Comparison of ENCODE assay signal across 14 cellular contexts in genomic region chr2:95342556-95343320, GRCh38. TPM values are rescaled to one million over a fixed set of nuclear protein-coding genes. Genes with fewer than 3 reads are reported as not detected.
"Had no signal": no experiment of that assay in that cellular context is flagged by ENCODE, and none has a peak within 500 bp of the region (broad histone marks: within the 10 kb centered on the region; RNA-seq: fewer than 3 reads in every experiment).

No MANE protein-coding gene starts in this region.

- H3K27ac ChIP-seq: gastroesophageal sphincter, hepatocyte, ovary, skin epidermis, stomach had no signal

- H3K9me3 ChIP-seq: gastroesophageal sphincter, ovary, stomach had no signal

- H3K27me3 ChIP-seq: ovary had no signal

- ATAC-seq: activated CD4-positive, CD25-positive, alpha-beta regulatory T cell treated with anti-CD3 and anti-CD28 coated beads, Interleukin-2, amount 50 U/mL, for 24 hours; activated T-cell treated with anti-CD3 and anti-CD28 coated beads, Interleukin-2, amount 50 U/mL, for 4 hours; effector memory CD8-positive, alpha-beta T cell; gastroesophageal sphincter; natural killer cell treated with Interleukin-12 subunit alpha and Interleukin-12 subunit beta and Interleukin-15 and Interleukin-18, amount 100 ng/mL, for 72 hours had no signal

- H3K4me3 ChIP-seq: gastroesophageal sphincter, hepatocyte, ovary, skin epidermis, stomach had no signal

- DNase-seq: activated T-cell treated with anti-CD3 and anti-CD28 coated beads, Interleukin-2, amount 50 U/mL, for 4 hours; central memory CD4-positive, alpha-beta T cell; effector memory CD8-positive, alpha-beta T cell; kidney glomerular epithelial cell; SIG-M5; stomach; SW 1271 had no signal

- H3K36me3 ChIP-seq: gastroesophageal sphincter, ovary, stomach had no signal

RNA-seq across cellular contexts. Expression of gene KCNIP3, which starts 45.6 kb away (rescaled TPM):
- total RNA-seq: activated T-cell treated with anti-CD3 and anti-CD28 coated beads, Interleukin-2, amount 50 U/mL, for 4 hours; lung microvascular endothelial cell; natural killer cell treated with Interleukin-12 subunit alpha and Interleukin-12 subunit beta and Interleukin-15 and Interleukin-18, amount 100 ng/mL, for 72 hours had no signal
